In genomic region chr5:33037101-33037500, GRCh38 we compare ENCODE assay signal across 27 cellular contexts.
DNase-seq lines count a peak whose midpoint lies in the region; ATAC-seq, FAIRE-seq and TF ChIP-seq lines count a peak whose summit lies in the region.
"Had no signal": no experiment of that assay in that cellular context is flagged by ENCODE, and none has a peak within 500 bp of the region (broad histone marks: within the 10 kb centered on the region; RNA-seq: fewer than 3 reads in every experiment).

No MANE protein-coding gene starts in this region.

- H3K27me3 ChIP-seq in astrocyte (ENCODE audit: insufficient read depth, low read length) (no peaks in the 10 kb centered on the region), GM23338 (ENCODE audit: insufficient read depth) (no peaks in the 10 kb centered on the region)
- H3K27me3 ChIP-seq: BE2C, BLaER1 had no signal

- H3K36me3 Mint-ChIP-seq in astrocyte (ENCODE audit: low read depth, unreplicated experiment) (no peaks in the 10 kb centered on the region), GM23338 (ENCODE audit: low read depth) (peaks cover 17% of the 10 kb centered on the region), HFFc6 (ENCODE audit: low read depth) (peaks cover 36% of the 10 kb centered on the region)
- H3K36me3 Mint-ChIP-seq: CD14-positive monocyte; CD4-positive, alpha-beta memory T cell; CD4-positive, CD25-positive, alpha-beta regulatory T cell had no signal

- no peak for TF ChIP-seq CTCF in astrocyte (IDR thresholded peaks at IDR 0.05; ENCODE audit: insufficient read depth, low read depth, low read length)
- no peak for TF ChIP-seq CTCF in GM23338 (conservative IDR thresholded peaks at IDR 0.05; ENCODE audit: low read depth in 2 of 2)
- TF ChIP-seq CTCF in HFFc6 (IDR thresholded peaks at IDR 0.05) = no peak

- no peaks in the 10 kb centered on the region for H3K27me3 Mint-ChIP-seq in astrocyte (ENCODE audit: low read depth, unreplicated experiment)
- peaks cover 3% of the 10 kb centered on the region for H3K27me3 Mint-ChIP-seq in GM23338 (ENCODE audit: insufficient read depth, low read depth, poor library complexity)
- H3K27me3 Mint-ChIP-seq in HFFc6 (ENCODE audit: insufficient read depth) = no peaks in the 10 kb centered on the region
- H3K27me3 Mint-ChIP-seq: CD4-positive, alpha-beta memory T cell; CD4-positive, CD25-positive, alpha-beta regulatory T cell had no signal

- H3K4me3 ChIP-seq in astrocyte (ENCODE audit: insufficient read depth, low read depth, low read length) (no peak overlapping the region), GM23338 (no peak overlapping the region)
- H3K4me3 ChIP-seq: BLaER1 had no signal

- H3K36me3 ChIP-seq in astrocyte (ENCODE audit: insufficient read depth, low read length) = no peaks in the 10 kb centered on the region
- H3K36me3 ChIP-seq in GM23338 (ENCODE audit: insufficient read depth) = no peaks in the 10 kb centered on the region; the same call in 1 of the 2 replicates
- H3K36me3 ChIP-seq: BE2C, BLaER1 had no signal

- H3K4me2 ChIP-seq in astrocyte (ENCODE audit: low read length) (no peak overlapping the region), GM23338 (no peak overlapping the region)
- H3K4me2 ChIP-seq: BLaER1 had no signal

- H2AFZ ChIP-seq in astrocyte (ENCODE audit: low read depth, low read length) (no peak overlapping the region), GM23338 (no peak overlapping the region)

- H3K79me2 ChIP-seq in astrocyte (ENCODE audit: insufficient read depth, low read length) (no peaks in the 10 kb centered on the region), GM23338 (replicated peaks; ENCODE audit: insufficient read depth) (no peaks in the 10 kb centered on the region)

- H3K9me3 ChIP-seq in astrocyte (ENCODE audit: insufficient read depth, low read depth, low read length) = peaks cover 16% of the 10 kb centered on the region
- H3K9me3 ChIP-seq: BE2C had no signal

- H3K4me3 Mint-ChIP-seq in astrocyte (ENCODE audit: unreplicated experiment) (no peak overlapping the region), GM23338 (no peak overlapping the region), HFFc6 (no peak overlapping the region)
- H3K4me3 Mint-ChIP-seq: CD14-positive monocyte; CD4-positive, alpha-beta memory T cell; CD4-positive, CD25-positive, alpha-beta regulatory T cell had no signal

- H3K9me2 ChIP-seq in GM23338 (ENCODE audit: insufficient read depth) = no peaks in the 10 kb centered on the region; the same call in 1 of the 2 replicates

- ATAC-seq in GM23338 = no peak
- ATAC-seq in HG02798 (IDR thresholded peaks at IDR 0.05; ENCODE audit: poor library complexity, unreplicated experiment) = no peak

- H4K20me1 ChIP-seq in astrocyte (ENCODE audit: insufficient read depth, low read length) (no peaks in the 10 kb centered on the region), GM23338 (replicated peaks; ENCODE audit: insufficient read depth) (no peaks in the 10 kb centered on the region)
- H4K20me1 ChIP-seq: BLaER1 had no signal

- H3K4me1 ChIP-seq in astrocyte (ENCODE audit: insufficient read depth, low read length) (peaks cover 10% of the 10 kb centered on the region), GM23338 (ENCODE audit: insufficient read depth) (no peaks in the 10 kb centered on the region)
- H3K4me1 ChIP-seq: BE2C, BLaER1, Caco-2 had no signal

- H3K9me3 Mint-ChIP-seq in astrocyte (ENCODE audit: unreplicated experiment) (peaks cover 5% of the 10 kb centered on the region), GM23338 (peaks cover 30% of the 10 kb centered on the region), HFFc6 (peaks cover 11% of the 10 kb centered on the region)

- peak; percentile 24 for DNase-seq in GM03348 (ENCODE audit: low spot score)
- peak; percentile 51 for DNase-seq in astrocyte (ENCODE audit: low read depth)
- DNase-seq in kidney glomerular epithelial cell (lab: John Stamatoyannopoulos, UW) = peak; percentile 74
- peak; percentile 38 for DNase-seq in renal cortical epithelial cell (ENCODE audit: low read depth)
- no peak for DNase-seq in GM23338 (ENCODE audit: low spot score)
- no peak for DNase-seq in SHP77 treated with DMSO at 0.1 percent for 48 hours (lab: John Stamatoyannopoulos, UW)
- no peak for DNase-seq in HFFc6
- DNase-seq: 8988T; ACHN; BE2C; C1 segment of cervical spinal cord; Caco-2; CD4-positive, alpha-beta memory T cell; CD4-positive, CD25-positive, alpha-beta regulatory T cell; DMS 273 treated with DMSO at 0.1 percent for 48 hours; DMS153; DMS53; DMS79; DND-41; EL; GDM1 had no signal

- H3K27ac ChIP-seq in astrocyte (ENCODE audit: low read depth, low read length) (no peak overlapping the region), GM23338 (ENCODE audit: low read depth) (no peak overlapping the region)
- H3K27ac ChIP-seq: BLaER1 had no signal

- H3K27ac Mint-ChIP-seq in astrocyte (ENCODE audit: unreplicated experiment) (no peak overlapping the region), GM23338 (no peak overlapping the region), HFFc6 (no peak overlapping the region)
- H3K27ac Mint-ChIP-seq: CD14-positive monocyte; CD4-positive, alpha-beta memory T cell; CD4-positive, CD25-positive, alpha-beta regulatory T cell had no signal

- H3K9ac ChIP-seq in astrocyte (ENCODE audit: low read length) = no peak overlapping the region
- H3K9ac ChIP-seq: BLaER1 had no signal

- H3K4me1 Mint-ChIP-seq in astrocyte (ENCODE audit: low read depth, unreplicated experiment) (no peaks in the 10 kb centered on the region), GM23338 (no peaks in the 10 kb centered on the region), HFFc6 (ENCODE audit: low read depth) (peaks cover 19% of the 10 kb centered on the region)
- H3K4me1 Mint-ChIP-seq: CD14-positive monocyte; CD4-positive, alpha-beta memory T cell; CD4-positive, CD25-positive, alpha-beta regulatory T cell had no signal

- no peak for FAIRE-seq in astrocyte (lab: Jason Lieb, UNC)
- FAIRE-seq: A204.1, GM12891, GM19239 had no signal

- H3F3A ChIP-seq in GM23338 (replicated peaks; ENCODE audit: low read depth) = no peaks in the 10 kb centered on the region

TF ChIP-seq in GM23338, 12 proteins besides CTCF, POLR2A, EP300 and RAD21:
- TF ChIP-seq EZH2 (IDR thresholded peaks at IDR 0.05; ENCODE audit: low read depth, unreplicated experiment) (no peak), ZNF114 (CRISPR knock-in tag; IDR thresholded peaks at IDR 0.05) (no peak)

Comparison
In these comparisons a context has a peak if more than half of its experiments do, and no peak if none do; other contexts are left out.
1. DNase-seq: peak in GM03348 (single experiment), astrocyte (single experiment), kidney glomerular epithelial cell (single experiment) and renal cortical epithelial cell (single experiment); none in GM23338 (single experiment), SHP77 treated with DMSO at 0.1 percent for 48 hours (single experiment) and HFFc6 (single experiment).